In the genomic region with DNA sequence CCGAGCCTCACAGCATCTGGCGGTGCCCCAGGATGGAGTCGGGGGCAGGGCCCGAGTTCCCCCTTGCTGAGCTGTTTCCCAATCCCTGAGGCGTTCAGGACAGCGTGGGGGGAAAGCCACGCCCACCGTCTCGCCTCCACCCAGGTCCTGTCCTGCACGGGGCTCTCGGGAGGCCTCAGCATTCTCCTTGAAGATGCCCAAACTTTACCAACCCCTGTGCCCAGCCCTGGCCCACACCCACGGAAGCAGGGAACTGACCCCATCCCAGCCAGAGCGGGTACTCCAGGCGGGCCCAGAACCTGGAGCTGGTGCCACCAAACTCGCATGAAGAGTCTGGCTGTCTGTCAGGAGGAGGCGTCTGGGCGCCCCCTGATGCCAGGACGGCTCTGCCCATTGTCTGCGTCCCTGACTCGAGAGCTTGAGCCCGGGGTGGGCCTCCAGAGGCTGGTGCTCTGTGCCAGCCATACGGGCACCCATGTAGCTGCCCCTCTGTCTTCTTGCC, we compare ENCODE assay signal across 13 cellular contexts. TPM values are rescaled to one million over a fixed set of nuclear protein-coding genes. Genes with fewer than 3 reads are reported as not detected.
DNase-seq lines count a peak whose midpoint lies in the region; ATAC-seq lines count a peak whose summit lies in the region.
"Had no signal": no experiment of that assay in that cellular context is flagged by ENCODE, and none has a peak within 500 bp of the region (broad histone marks: within the 10 kb centered on the region; RNA-seq: fewer than 3 reads in every experiment).

No MANE protein-coding gene starts in this region.

- intact Hi-C loops in Right ventricle myocardium superior (cut with DNase I): no loop called here

- DNase-seq in EH (ENCODE audit: low read depth) (peak; percentile 85), SW480 (ENCODE audit: low spot score) (peak; percentile 55), Right ventricle myocardium superior (peak; percentile 53), retina (peak; percentile 7), G401 (ENCODE audit: low spot score) (no peak)
- DNase-seq in stimulated activated naive CD4-positive, alpha-beta T cell treated with Interleukin-2 at 50 U/mL for 16 hours (lab: John Stamatoyannopoulos, UW): no peak
- DNase-seq: activated T-cell treated with anti-CD3 and anti-CD28 coated beads, Interleukin-2, amount 50 U/mL, for 24 hours; foreskin keratinocyte; KG1; NCI-H2107; PC-9 had no signal

- in situ Hi-C loops in G401 (cut with HindIII; ENCODE audit: low sequenced_read_pairs): no loop called here

- no peak for ATAC-seq in Right ventricle myocardium superior (ENCODE audit: poor library complexity)
- no peak for ATAC-seq in HG02763 (IDR thresholded peaks at IDR 0.05; ENCODE audit: unreplicated experiment)
- no peak for ATAC-seq in HG02623 (IDR thresholded peaks at IDR 0.05; ENCODE audit: unreplicated experiment)
- ATAC-seq: foreskin keratinocyte had no signal

RNA-seq across cellular contexts. Expression of a gene that starts 35.3 kb away (rescaled TPM):
- 15.3 TPM for total RNA-seq in Right ventricle myocardium superior
- total RNA-seq in G401 (2014; rRNA removed; shearing (Covaris generic)): 12.6 and 25.5 TPM in 2 replicates

Comparison
In these comparisons a context has a peak if more than half of its experiments do, and no peak if none do; other contexts are left out.
1. DNase-seq: peak in EH (single experiment), SW480 (single experiment), Right ventricle myocardium superior (single experiment) and retina (single experiment); none in G401 (single experiment) and stimulated activated naive CD4-positive, alpha-beta T cell treated with Interleukin-2 at 50 U/mL for 16 hours (single experiment).